In the genomic region with DNA sequence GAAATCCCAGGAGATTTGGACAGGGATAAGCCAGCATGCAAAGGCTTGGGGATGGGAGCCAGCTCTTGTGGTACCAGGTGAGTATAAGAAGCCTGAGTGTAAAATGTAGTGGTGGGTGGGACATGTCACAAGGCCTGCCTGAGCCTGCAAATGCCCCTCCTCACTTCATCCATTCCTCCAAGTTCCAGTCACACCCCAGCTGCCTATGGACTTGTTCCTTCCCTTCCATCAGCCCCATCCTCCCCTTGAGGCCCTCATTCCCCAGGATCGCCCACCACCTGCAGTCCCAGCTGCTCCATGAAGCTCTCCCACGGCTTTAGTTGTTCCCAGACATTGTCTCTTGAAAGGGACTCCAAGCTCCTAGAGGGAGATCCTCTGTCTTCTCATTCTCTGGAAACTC, we compare ENCODE assay signal across 34 cellular contexts.
"Had no signal": no experiment of that assay in that cellular context is flagged by ENCODE, and none has a peak within 500 bp of the region (broad histone marks: within the 10 kb centered on the region; RNA-seq: fewer than 3 reads in every experiment).

No MANE protein-coding gene starts in this region.

- H3K4me1 ChIP-seq: ascending aorta had no signal

- H3K27ac ChIP-seq: ascending aorta, cardiac muscle cell, VCaP had no signal

- H3K36me3 ChIP-seq: ascending aorta, cardiac muscle cell had no signal

- H3K9me3 Mint-ChIP-seq: activated B cell treated with CpG ODN at 0.5 μM for 24 hours; activated CD4-positive, alpha-beta memory T cell treated with anti-CD3 and anti-CD28 coated beads, Interleukin-2, amount 10 ng/mL, durations not matched to agents 7 days and 5 days; activated CD4-positive, alpha-beta T cell treated with anti-CD3 and anti-CD28 coated beads, Interleukin-2, amount 10 ng/mL, durations not matched to agents 7 days and 5 days; activated naive CD4-positive, alpha-beta T cell treated with anti-CD3 and anti-CD28 coated beads, Interleukin-2, amount 10 ng/mL, durations not matched to agents 7 days and 5 days; activated naive CD4-positive, alpha-beta T cell treated with anti-CD3 and anti-CD28 coated beads, Interleukin-2, amount 50 U/mL, for 24 hours; activated naive CD8-positive, alpha-beta T cell treated with anti-CD3 and anti-CD28 coated beads, Interleukin-2, amount 10 ng/mL, durations not matched to agents 7 days and 5 days; activated naive CD8-positive, alpha-beta T cell treated with anti-CD3 and anti-CD28 coated beads, Interleukin-2, amount 50 U/mL, for 24 hours; activated T-cell treated with anti-CD3 and anti-CD28 coated beads, Interleukin-2, amount 50 U/mL, for 24 hours; activated T-helper 2 cell treated with anti-CD3 and anti-CD28 coated beads, Interferon-gamma antibody, Interleukin-2, Interleukin-4, amounts not matched to agents 10 μg/mL and 5 μg/mL and 100 μg/mL, durations not matched to agents 14 hours and 24 hours and 36 hours; central memory CD8-positive, alpha-beta T cell; T-helper 1 cell treated with Interleukin-12 subunit alpha and Interleukin-12 subunit beta and Interleukin-4 antibody, amounts not matched to agents 30 μg/mL and 1 μg/mL, for 36 hours; T-helper 2 cell treated with Interferon-gamma antibody and Interleukin-4, amounts not matched to agents 5 μg/mL and 100 μg/mL, for 36 hours had no signal

- H3K9me3 ChIP-seq: ascending aorta had no signal

- DNase-seq: activated B cell treated with CpG ODN at 0.5 μM for 24 hours; activated CD4-positive, alpha-beta memory T cell treated with anti-CD3 and anti-CD28 coated beads, Interleukin-2, amount 10 ng/mL, durations not matched to agents 7 days and 5 days; activated CD4-positive, alpha-beta T cell treated with anti-CD3 and anti-CD28 coated beads for 4 hours; activated CD4-positive, alpha-beta T cell treated with anti-CD3 and anti-CD28 coated beads, Interleukin-2, amount 10 ng/mL, durations not matched to agents 7 days and 5 days; activated CD4-positive, alpha-beta T cell treated with anti-CD3 and anti-CD28 coated beads, Interleukin-2, amount 50 U/mL, for 48 hours; activated CD8-positive, alpha-beta memory T cell treated with anti-CD3 and anti-CD28 coated beads for 24 hours; activated CD8-positive, alpha-beta memory T cell treated with anti-CD3 and anti-CD28 coated beads, Interleukin-2, amount 10 ng/mL, durations not matched to agents 7 days and 5 days; activated CD8-positive, alpha-beta memory T cell treated with anti-CD3 and anti-CD28 coated beads, Interleukin-2, amount 50 U/mL, for 48 hours; activated CD8-positive, alpha-beta T cell treated with anti-CD3 and anti-CD28 coated beads, Interleukin-2, amount 10 ng/mL, durations not matched to agents 7 days and 5 days; activated effector memory CD4-positive, alpha-beta T cell treated with Interleukin-2 at 50 U/mL for 16 hours; activated gamma-delta T cell; activated naive CD4-positive, alpha-beta T cell treated with anti-CD3 and anti-CD28 coated beads, Interleukin-2, amount 10 ng/mL, durations not matched to agents 7 days and 5 days; activated naive CD4-positive, alpha-beta T cell treated with Interleukin-2 at 50 U/mL for 16 hours; activated naive CD8-positive, alpha-beta T cell treated with anti-CD3 and anti-CD28 coated beads, Interleukin-2, amount 10 ng/mL, durations not matched to agents 7 days and 5 days; activated naive CD8-positive, alpha-beta T cell treated with anti-CD3 and anti-CD28 coated beads, Interleukin-2, amount 50 U/mL, for 24 hours; activated T-cell treated with anti-CD3 and anti-CD28 coated beads, Interleukin-2, amount 50 U/mL, for 24 hours; activated T-cell treated with anti-CD3 and anti-CD28 coated beads, Interleukin-2, amount 50 U/mL, for 48 hours; amygdala; anterior cingulate cortex; caudate nucleus; cerebellar nuclear complex; T-helper 1 cell; T-helper 2 cell; T-helper 9 cell had no signal

- H3K4me3 Mint-ChIP-seq: activated B cell treated with CpG ODN at 0.5 μM for 24 hours; activated CD4-positive, alpha-beta memory T cell treated with anti-CD3 and anti-CD28 coated beads, Interleukin-2, amount 10 ng/mL, durations not matched to agents 7 days and 5 days; activated CD4-positive, alpha-beta T cell treated with anti-CD3 and anti-CD28 coated beads, Interleukin-2, amount 10 ng/mL, durations not matched to agents 7 days and 5 days; activated CD8-positive, alpha-beta memory T cell treated with anti-CD3 and anti-CD28 coated beads, Interleukin-2, amount 10 ng/mL, durations not matched to agents 7 days and 5 days; activated CD8-positive, alpha-beta T cell treated with anti-CD3 and anti-CD28 coated beads, Interleukin-2, amount 10 ng/mL, durations not matched to agents 7 days and 5 days; activated naive CD4-positive, alpha-beta T cell treated with anti-CD3 and anti-CD28 coated beads, Interleukin-2, amount 10 ng/mL, durations not matched to agents 7 days and 5 days; activated naive CD4-positive, alpha-beta T cell treated with anti-CD3 and anti-CD28 coated beads, Interleukin-2, amount 50 U/mL, for 24 hours; activated naive CD8-positive, alpha-beta T cell; activated naive CD8-positive, alpha-beta T cell treated with anti-CD3 and anti-CD28 coated beads, Interleukin-2, amount 10 ng/mL, durations not matched to agents 7 days and 5 days; activated naive CD8-positive, alpha-beta T cell treated with anti-CD3 and anti-CD28 coated beads, Interleukin-2, amount 50 U/mL, for 24 hours; activated T-cell treated with anti-CD3 and anti-CD28 coated beads, Interleukin-2, amount 50 U/mL, for 24 hours; brain; central memory CD8-positive, alpha-beta T cell; T-helper 1 cell treated with Interleukin-12 subunit alpha and Interleukin-12 subunit beta and Interleukin-4 antibody, amounts not matched to agents 30 μg/mL and 1 μg/mL, for 36 hours; T-helper 2 cell treated with Interferon-gamma antibody and Interleukin-4, amounts not matched to agents 5 μg/mL and 100 μg/mL, for 36 hours had no signal

- H3K4me3 ChIP-seq: ascending aorta, cardiac muscle cell had no signal

- H3K27me3 ChIP-seq: ascending aorta, cardiac muscle cell had no signal

- H3K36me3 Mint-ChIP-seq: activated CD8-positive, alpha-beta memory T cell treated with anti-CD3 and anti-CD28 coated beads, Interleukin-2, amount 10 ng/mL, durations not matched to agents 7 days and 5 days; activated naive CD4-positive, alpha-beta T cell treated with anti-CD3 and anti-CD28 coated beads, Interleukin-2, amount 10 ng/mL, durations not matched to agents 7 days and 5 days; activated naive CD4-positive, alpha-beta T cell treated with anti-CD3 and anti-CD28 coated beads, Interleukin-2, amount 50 U/mL, for 24 hours; activated naive CD8-positive, alpha-beta T cell; activated naive CD8-positive, alpha-beta T cell treated with anti-CD3 and anti-CD28 coated beads, Interleukin-2, amount 10 ng/mL, durations not matched to agents 7 days and 5 days; brain had no signal

- H3K27me3 Mint-ChIP-seq: activated B cell treated with CpG ODN at 0.5 μM for 24 hours; activated CD4-positive, alpha-beta memory T cell treated with anti-CD3 and anti-CD28 coated beads, Interleukin-2, amount 10 ng/mL, durations not matched to agents 7 days and 5 days; activated CD4-positive, alpha-beta T cell treated with anti-CD3 and anti-CD28 coated beads, Interleukin-2, amount 10 ng/mL, durations not matched to agents 7 days and 5 days; activated CD8-positive, alpha-beta memory T cell treated with anti-CD3 and anti-CD28 coated beads, Interleukin-2, amount 10 ng/mL, durations not matched to agents 7 days and 5 days; activated naive CD8-positive, alpha-beta T cell treated with anti-CD3 and anti-CD28 coated beads, Interleukin-2, amount 10 ng/mL, durations not matched to agents 7 days and 5 days had no signal

- H3K27ac Mint-ChIP-seq: activated B cell treated with CpG ODN at 0.5 μM for 24 hours; activated CD4-positive, alpha-beta memory T cell treated with anti-CD3 and anti-CD28 coated beads, Interleukin-2, amount 10 ng/mL, durations not matched to agents 7 days and 5 days; activated CD4-positive, alpha-beta T cell treated with anti-CD3 and anti-CD28 coated beads, Interleukin-2, amount 10 ng/mL, durations not matched to agents 7 days and 5 days; activated CD8-positive, alpha-beta memory T cell treated with anti-CD3 and anti-CD28 coated beads, Interleukin-2, amount 10 ng/mL, durations not matched to agents 7 days and 5 days; activated CD8-positive, alpha-beta T cell treated with anti-CD3 and anti-CD28 coated beads, Interleukin-2, amount 10 ng/mL, durations not matched to agents 7 days and 5 days; activated naive CD4-positive, alpha-beta T cell treated with anti-CD3 and anti-CD28 coated beads, Interleukin-2, amount 10 ng/mL, durations not matched to agents 7 days and 5 days; activated naive CD4-positive, alpha-beta T cell treated with anti-CD3 and anti-CD28 coated beads, Interleukin-2, amount 50 U/mL, for 24 hours; activated naive CD8-positive, alpha-beta T cell; activated naive CD8-positive, alpha-beta T cell treated with anti-CD3 and anti-CD28 coated beads, Interleukin-2, amount 10 ng/mL, durations not matched to agents 7 days and 5 days; activated naive CD8-positive, alpha-beta T cell treated with anti-CD3 and anti-CD28 coated beads, Interleukin-2, amount 50 U/mL, for 24 hours; activated T-cell treated with anti-CD3 and anti-CD28 coated beads, Interleukin-2, amount 50 U/mL, for 24 hours; activated T-helper 2 cell treated with anti-CD3 and anti-CD28 coated beads, Interferon-gamma antibody, Interleukin-2, Interleukin-4, amounts not matched to agents 10 μg/mL and 5 μg/mL and 100 μg/mL, durations not matched to agents 14 hours and 24 hours and 36 hours; brain; T-helper 1 cell treated with Interleukin-12 subunit alpha and Interleukin-12 subunit beta and Interleukin-4 antibody, amounts not matched to agents 30 μg/mL and 1 μg/mL, for 36 hours; T-helper 2 cell treated with Interferon-gamma antibody and Interleukin-4, amounts not matched to agents 5 μg/mL and 100 μg/mL, for 36 hours had no signal

- H3K4me1 Mint-ChIP-seq: activated B cell treated with CpG ODN at 0.5 μM for 24 hours; activated CD4-positive, alpha-beta memory T cell treated with anti-CD3 and anti-CD28 coated beads, Interleukin-2, amount 10 ng/mL, durations not matched to agents 7 days and 5 days; activated CD4-positive, alpha-beta T cell treated with anti-CD3 and anti-CD28 coated beads, Interleukin-2, amount 10 ng/mL, durations not matched to agents 7 days and 5 days; activated CD8-positive, alpha-beta memory T cell treated with anti-CD3 and anti-CD28 coated beads, Interleukin-2, amount 10 ng/mL, durations not matched to agents 7 days and 5 days; activated naive CD4-positive, alpha-beta T cell treated with anti-CD3 and anti-CD28 coated beads, Interleukin-2, amount 10 ng/mL, durations not matched to agents 7 days and 5 days; activated naive CD4-positive, alpha-beta T cell treated with anti-CD3 and anti-CD28 coated beads, Interleukin-2, amount 50 U/mL, for 24 hours; activated naive CD8-positive, alpha-beta T cell treated with anti-CD3 and anti-CD28 coated beads, Interleukin-2, amount 10 ng/mL, durations not matched to agents 7 days and 5 days; activated naive CD8-positive, alpha-beta T cell treated with anti-CD3 and anti-CD28 coated beads, Interleukin-2, amount 50 U/mL, for 24 hours; brain; central memory CD8-positive, alpha-beta T cell had no signal
